ENCODE assay signal across 30 cellular contexts in the genomic region with DNA sequence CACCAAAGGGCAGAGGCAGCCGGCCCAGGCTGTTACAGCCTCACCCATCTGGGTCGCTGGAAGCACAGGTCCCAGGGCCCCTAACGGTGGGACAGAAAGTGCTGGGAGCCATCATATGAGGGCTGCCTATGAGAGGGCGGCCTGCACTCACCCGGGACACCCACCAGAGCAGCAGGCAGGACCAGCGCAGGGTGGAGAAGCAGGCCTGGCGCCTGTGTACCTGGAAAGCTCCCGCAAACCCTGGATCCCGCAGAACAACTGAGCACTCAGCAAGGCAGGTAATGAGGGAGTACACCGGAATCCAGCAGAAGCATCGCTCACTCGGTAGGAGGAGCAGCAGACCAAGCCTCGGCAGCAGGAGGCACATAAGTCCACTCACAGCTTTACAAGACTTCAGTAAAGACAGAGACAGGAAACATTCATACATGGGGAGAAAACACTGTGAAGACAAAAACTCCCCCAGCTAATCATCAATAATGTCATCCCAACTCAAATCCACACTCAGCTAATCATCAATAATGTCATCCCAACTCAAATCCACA.
"Had no signal": no experiment of that assay in that cellular context is flagged by ENCODE, and none has a peak within 500 bp of the region (broad histone marks: within the 10 kb centered on the region; RNA-seq: fewer than 3 reads in every experiment).

No MANE protein-coding gene starts in this region.

- H3K4me1 ChIP-seq: pancreas had no signal

- H3K9me3 Mint-ChIP-seq: activated B cell treated with CpG ODN at 0.5 μM for 24 hours; activated CD4-positive, alpha-beta memory T cell treated with anti-CD3 and anti-CD28 coated beads, Interleukin-2, amount 10 ng/mL, durations not matched to agents 7 days and 5 days; activated T-helper 1 cell treated with anti-CD3 and anti-CD28 coated beads, Interleukin-12 subunit alpha, Interleukin-12 subunit beta, Interleukin-2, Interleukin-4 antibody, amounts not matched to agents 30 ng/mL and 10 ng/mL and 1 ng/mL, durations not matched to agents 14 hours and 24 hours and 36 hours; brain; mesothelial cell of epicardium; natural killer cell; stimulated activated naive CD8-positive, alpha-beta T cell treated with anti-CD3 and anti-CD28 coated beads, Interleukin-15, amount 100 ng/mL, for 72 hours; T-cell had no signal

- H3K4me3 Mint-ChIP-seq: activated B cell treated with CpG ODN at 0.5 μM for 24 hours; activated CD4-positive, alpha-beta memory T cell treated with anti-CD3 and anti-CD28 coated beads, Interleukin-2, amount 10 ng/mL, durations not matched to agents 7 days and 5 days; activated T-helper 1 cell treated with anti-CD3 and anti-CD28 coated beads, Interleukin-12 subunit alpha, Interleukin-12 subunit beta, Interleukin-2, Interleukin-4 antibody, amounts not matched to agents 30 ng/mL and 10 ng/mL and 1 ng/mL, durations not matched to agents 14 hours and 24 hours and 36 hours; brain; mesothelial cell of epicardium; natural killer cell; stimulated activated naive CD8-positive, alpha-beta T cell treated with anti-CD3 and anti-CD28 coated beads, Interleukin-15, amount 100 ng/mL, for 72 hours; T-cell had no signal

- H3K4me1 Mint-ChIP-seq: mesothelial cell of epicardium had no signal

- H3K27ac ChIP-seq: left lung, neutrophil, pancreas, psoas muscle, right atrium auricular region, skin epidermis, transverse colon had no signal

- FAIRE-seq: endothelial cell of umbilical vein, pancreas, urothelium cell line had no signal

- H3K9me3 ChIP-seq: left lung, neutrophil, pancreas, psoas muscle, right atrium auricular region, SK-N-SH, transverse colon had no signal

- DNase-seq: activated B cell treated with CpG ODN at 0.5 μM for 24 hours; activated CD4-positive, alpha-beta memory T cell treated with anti-CD3 and anti-CD28 coated beads, Interleukin-2, amount 10 ng/mL, durations not matched to agents 7 days and 5 days; activated CD4-positive, alpha-beta T cell treated with anti-CD3 and anti-CD28 coated beads for 4 hours; activated gamma-delta T cell; anterior cingulate cortex; caudate nucleus; dermis blood vessel endothelial cell; effector CD8-positive, alpha-beta T cell; foreskin melanocyte; hippocampal formation; kidney glomerular epithelial cell; mammary epithelial cell; natural killer cell; pancreas; psoas muscle; SK-N-SH; stimulated activated CD4-positive, alpha-beta T cell treated with anti-CD3 and anti-CD28 coated beads, Interleukin-1b, Interleukin-23, amount 100 ng/mL, for 48 hours; stimulated activated naive CD8-positive, alpha-beta T cell treated with anti-CD3 and anti-CD28 coated beads, Interleukin-15, amount 100 ng/mL, for 72 hours; T-cell; transverse colon had no signal

- H3K27ac Mint-ChIP-seq: activated B cell treated with CpG ODN at 0.5 μM for 24 hours; activated CD4-positive, alpha-beta memory T cell treated with anti-CD3 and anti-CD28 coated beads, Interleukin-2, amount 10 ng/mL, durations not matched to agents 7 days and 5 days; activated T-helper 1 cell treated with anti-CD3 and anti-CD28 coated beads, Interleukin-12 subunit alpha, Interleukin-12 subunit beta, Interleukin-2, Interleukin-4 antibody, amounts not matched to agents 30 ng/mL and 10 ng/mL and 1 ng/mL, durations not matched to agents 14 hours and 24 hours and 36 hours; mesothelial cell of epicardium; natural killer cell had no signal

- ATAC-seq: esophagus mucosa; left lung; natural killer cell; pancreas; psoas muscle; stimulated activated naive CD8-positive, alpha-beta T cell treated with anti-CD3 and anti-CD28 coated beads, Interleukin-15, amount 100 ng/mL, for 72 hours; T-cell had no signal

- H3K4me3 ChIP-seq: left lung, pancreas, psoas muscle, right atrium auricular region, skin epidermis, transverse colon had no signal

- H3K36me3 Mint-ChIP-seq: natural killer cell had no signal

- H3K27me3 Mint-ChIP-seq: activated B cell treated with CpG ODN at 0.5 μM for 24 hours; activated CD4-positive, alpha-beta memory T cell treated with anti-CD3 and anti-CD28 coated beads, Interleukin-2, amount 10 ng/mL, durations not matched to agents 7 days and 5 days; brain; stimulated activated naive CD8-positive, alpha-beta T cell treated with anti-CD3 and anti-CD28 coated beads, Interleukin-15, amount 100 ng/mL, for 72 hours; T-cell had no signal

- H3K27me3 ChIP-seq: left lung, neutrophil, pancreas, right atrium auricular region, transverse colon had no signal

- H3K36me3 ChIP-seq: neutrophil had no signal
